Comparison of ENCODE assay signal across 1 cellular context in the genomic region with DNA sequence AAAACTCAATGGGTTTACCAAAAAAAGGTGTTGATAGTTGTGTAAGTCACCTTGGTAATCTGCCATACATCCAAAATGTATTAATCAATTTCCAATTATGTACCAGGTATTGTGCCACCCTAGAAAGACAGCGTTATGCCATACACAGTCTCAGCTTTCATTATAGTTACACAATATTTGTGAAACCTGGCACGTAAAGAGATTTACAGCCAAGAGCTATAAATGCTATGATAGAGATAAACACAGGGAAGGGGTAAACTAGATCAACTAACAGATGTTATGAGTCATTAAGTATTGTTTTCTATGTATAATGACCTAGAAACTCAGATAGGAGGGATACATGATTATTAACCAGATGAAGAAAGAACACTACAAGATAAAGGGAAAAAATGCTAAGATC.
TF ChIP-seq lines count a peak whose summit lies in the region.

No MANE protein-coding gene starts in this region.

TF ChIP-seq in GM12878, 131 proteins besides CTCF, POLR2A, EP300 and RAD21 (continued from another document):
- TF ChIP-seq, protein P1, sequence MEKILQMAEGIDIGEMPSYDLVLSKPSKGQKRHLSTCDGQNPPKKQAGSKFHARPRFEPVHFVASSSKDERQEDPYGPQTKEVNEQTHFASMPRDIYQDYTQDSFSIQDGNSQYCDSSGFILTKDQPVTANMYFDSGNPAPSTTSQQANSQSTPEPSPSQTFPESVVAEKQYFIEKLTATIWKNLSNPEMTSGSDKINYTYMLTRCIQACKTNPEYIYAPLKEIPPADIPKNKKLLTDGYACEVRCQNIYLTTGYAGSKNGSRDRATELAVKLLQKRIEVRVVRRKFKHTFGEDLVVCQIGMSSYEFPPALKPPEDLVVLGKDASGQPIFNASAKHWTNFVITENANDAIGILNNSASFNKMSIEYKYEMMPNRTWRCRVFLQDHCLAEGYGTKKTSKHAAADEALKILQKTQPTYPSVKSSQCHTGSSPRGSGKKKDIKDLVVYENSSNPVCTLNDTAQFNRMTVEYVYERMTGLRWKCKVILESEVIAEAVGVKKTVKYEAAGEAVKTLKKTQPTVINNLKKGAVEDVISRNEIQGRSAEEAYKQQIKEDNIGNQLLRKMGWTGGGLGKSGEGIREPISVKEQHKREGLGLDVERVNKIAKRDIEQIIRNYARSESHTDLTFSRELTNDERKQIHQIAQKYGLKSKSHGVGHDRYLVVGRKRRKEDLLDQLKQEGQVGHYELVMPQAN (conservative IDR thresholded peaks at IDR 0.05): no peak
- TF ChIP-seq KLF5 (IDR thresholded peaks at IDR 0.05; ENCODE audit: partially characterized antibody) (no peak), PAX8 (IDR thresholded peaks at IDR 0.05) (no peak), CHD2 (IDR thresholded peaks at IDR 0.05; ENCODE audit: borderline replicate concordance, low read depth, low read length) (no peak), CBFB (IDR thresholded peaks at IDR 0.05; ENCODE audit: low read depth) (no peak)
